Comparison of ENCODE assay signal across 34 cellular contexts in the genomic region with DNA sequence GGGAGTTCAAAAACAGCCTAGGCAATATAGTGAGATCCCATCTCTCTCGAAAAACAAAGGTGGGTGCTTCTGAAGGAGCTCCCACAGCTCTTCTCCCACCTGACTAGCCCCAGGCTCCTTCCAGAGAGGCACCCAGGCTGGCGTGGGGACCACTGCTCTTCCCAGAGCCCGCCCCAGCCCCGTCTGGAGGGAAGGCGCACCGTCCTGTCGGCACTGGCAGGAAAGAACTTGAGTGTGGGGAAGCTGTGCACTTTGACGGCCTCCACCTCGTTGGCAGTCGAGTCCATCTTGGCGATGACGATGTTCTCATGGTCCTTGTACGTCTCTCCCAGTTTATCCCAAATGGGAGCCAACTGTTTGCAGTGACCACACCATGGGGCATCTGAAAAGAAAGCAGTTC. TPM values are rescaled to one million over a fixed set of nuclear protein-coding genes. Genes with fewer than 3 reads are reported as not detected.
"Had no signal": no experiment of that assay in that cellular context is flagged by ENCODE, and none has a peak within 500 bp of the region (broad histone marks: within the 10 kb centered on the region; RNA-seq: fewer than 3 reads in every experiment).

No MANE protein-coding gene starts in this region.

- DNase-seq: activated CD4-positive, alpha-beta memory T cell treated with anti-CD3 and anti-CD28 coated beads, Interleukin-2, amount 10 ng/mL, durations not matched to agents 7 days and 5 days; activated CD4-positive, alpha-beta T cell treated with anti-CD3 and anti-CD28 coated beads for 1 hour; activated CD4-positive, alpha-beta T cell treated with anti-CD3 and anti-CD28 coated beads for 48 hours; activated CD4-positive, CD25-positive, alpha-beta regulatory T cell; activated CD8-positive, alpha-beta memory T cell treated with anti-CD3 and anti-CD28 coated beads for 24 hours; activated CD8-positive, alpha-beta memory T cell treated with anti-CD3 and anti-CD28 coated beads, Interleukin-2, amount 10 ng/mL, durations not matched to agents 7 days and 5 days; activated CD8-positive, alpha-beta memory T cell treated with anti-CD3 and anti-CD28 coated beads, Interleukin-2, amount 50 U/mL, for 48 hours; activated effector memory CD4-positive, alpha-beta T cell treated with Interleukin-2 at 50 U/mL for 16 hours; activated naive CD4-positive, alpha-beta T cell treated with anti-CD3 and anti-CD28 coated beads, Interleukin-2, amount 50 U/mL, for 16 hours; activated naive CD8-positive, alpha-beta T cell treated with anti-CD3 and anti-CD28 coated beads, Interleukin-2, amount 10 ng/mL, durations not matched to agents 7 days and 5 days; activated T-cell treated with anti-CD3 and anti-CD28 coated beads, Interleukin-2, amount 50 U/mL, for 48 hours; amygdala; Kasumi-1; MM.1S; NCI-H1092 treated with DMSO at 0.1 percent for 48 hours; NCI-H1436; NCI-H1694; NCI-H1930; NCI-H2081 treated with DMSO at 0.1 percent for 48 hours; NCI-H345; NCI-H524 treated with DMSO at 0.1 percent for 48 hours; SHP77 treated with DMSO at 0.1 percent for 48 hours; T-helper 1 cell; T-helper 2 cell; T-helper 9 cell; WERI-Rb-1 had no signal

- H3K27me3 ChIP-seq: ascending aorta, cardiac muscle cell, SJSA1 had no signal

- H3K27ac ChIP-seq: ascending aorta, cardiac muscle cell, SJSA1, WERI-Rb-1 had no signal

- H3K4me1 ChIP-seq: ascending aorta, SJSA1 had no signal

- H3K4me1 Mint-ChIP-seq: activated CD4-positive, alpha-beta memory T cell treated with anti-CD3 and anti-CD28 coated beads, Interleukin-2, amount 10 ng/mL, durations not matched to agents 7 days and 5 days; activated CD8-positive, alpha-beta memory T cell treated with anti-CD3 and anti-CD28 coated beads, Interleukin-2, amount 10 ng/mL, durations not matched to agents 7 days and 5 days; activated naive CD8-positive, alpha-beta T cell treated with anti-CD3 and anti-CD28 coated beads, Interleukin-2, amount 10 ng/mL, durations not matched to agents 7 days and 5 days; central memory CD8-positive, alpha-beta T cell had no signal

- H3K4me3 Mint-ChIP-seq: activated CD4-positive, alpha-beta memory T cell treated with anti-CD3 and anti-CD28 coated beads, Interleukin-2, amount 10 ng/mL, durations not matched to agents 7 days and 5 days; activated CD8-positive, alpha-beta memory T cell treated with anti-CD3 and anti-CD28 coated beads, Interleukin-2, amount 10 ng/mL, durations not matched to agents 7 days and 5 days; activated naive CD8-positive, alpha-beta T cell treated with anti-CD3 and anti-CD28 coated beads, Interleukin-2, amount 10 ng/mL, durations not matched to agents 7 days and 5 days; central memory CD8-positive, alpha-beta T cell had no signal

- H3K9me3 Mint-ChIP-seq: activated CD4-positive, alpha-beta memory T cell treated with anti-CD3 and anti-CD28 coated beads, Interleukin-2, amount 10 ng/mL, durations not matched to agents 7 days and 5 days; activated naive CD8-positive, alpha-beta T cell treated with anti-CD3 and anti-CD28 coated beads, Interleukin-2, amount 10 ng/mL, durations not matched to agents 7 days and 5 days; central memory CD8-positive, alpha-beta T cell had no signal

- H3K27me3 Mint-ChIP-seq: activated CD4-positive, alpha-beta memory T cell treated with anti-CD3 and anti-CD28 coated beads, Interleukin-2, amount 10 ng/mL, durations not matched to agents 7 days and 5 days; activated CD8-positive, alpha-beta memory T cell treated with anti-CD3 and anti-CD28 coated beads, Interleukin-2, amount 10 ng/mL, durations not matched to agents 7 days and 5 days; activated naive CD8-positive, alpha-beta T cell treated with anti-CD3 and anti-CD28 coated beads, Interleukin-2, amount 10 ng/mL, durations not matched to agents 7 days and 5 days; central memory CD8-positive, alpha-beta T cell had no signal

- ATAC-seq: activated CD8-positive, alpha-beta memory T cell treated with anti-CD3 and anti-CD28 coated beads, Interleukin-2, amount 10 ng/mL, durations not matched to agents 7 days and 5 days; Panc1; SK-N-SH treated with all-trans-retinoic acid at 6 μM for 48 hours had no signal

- H3K27ac Mint-ChIP-seq: activated CD4-positive, alpha-beta memory T cell treated with anti-CD3 and anti-CD28 coated beads, Interleukin-2, amount 10 ng/mL, durations not matched to agents 7 days and 5 days; activated CD8-positive, alpha-beta memory T cell treated with anti-CD3 and anti-CD28 coated beads, Interleukin-2, amount 10 ng/mL, durations not matched to agents 7 days and 5 days; activated naive CD8-positive, alpha-beta T cell treated with anti-CD3 and anti-CD28 coated beads, Interleukin-2, amount 10 ng/mL, durations not matched to agents 7 days and 5 days had no signal

- H3K4me3 ChIP-seq: ascending aorta, cardiac muscle cell, SJSA1 had no signal

- H3K9me3 ChIP-seq: ascending aorta, SJSA1 had no signal

RNA-seq across cellular contexts. Expression of a gene that starts 10.5 kb away (rescaled TPM):
- total RNA-seq: activated CD4-positive, alpha-beta memory T cell treated with anti-CD3 and anti-CD28 coated beads, Interleukin-2, amount 10 ng/mL, durations not matched to agents 7 days and 5 days; activated CD8-positive, alpha-beta memory T cell treated with anti-CD3 and anti-CD28 coated beads, Interleukin-2, amount 10 ng/mL, durations not matched to agents 7 days and 5 days; activated naive CD8-positive, alpha-beta T cell treated with anti-CD3 and anti-CD28 coated beads, Interleukin-2, amount 10 ng/mL, durations not matched to agents 7 days and 5 days; ascending aorta; cardiac muscle cell; NCI-H460; RPMI7951; SJSA1 had no signal
- polyA plus RNA-seq: cardiac muscle cell had no signal

RNA-seq across cellular contexts. Expression of a gene that starts 41.4 kb away (rescaled TPM):
- total RNA-seq: activated CD4-positive, alpha-beta memory T cell treated with anti-CD3 and anti-CD28 coated beads, Interleukin-2, amount 10 ng/mL, durations not matched to agents 7 days and 5 days; activated CD8-positive, alpha-beta memory T cell treated with anti-CD3 and anti-CD28 coated beads, Interleukin-2, amount 10 ng/mL, durations not matched to agents 7 days and 5 days; activated naive CD8-positive, alpha-beta T cell treated with anti-CD3 and anti-CD28 coated beads, Interleukin-2, amount 10 ng/mL, durations not matched to agents 7 days and 5 days; ascending aorta; RPMI7951; SJSA1 had no signal
